In the genomic region with DNA sequence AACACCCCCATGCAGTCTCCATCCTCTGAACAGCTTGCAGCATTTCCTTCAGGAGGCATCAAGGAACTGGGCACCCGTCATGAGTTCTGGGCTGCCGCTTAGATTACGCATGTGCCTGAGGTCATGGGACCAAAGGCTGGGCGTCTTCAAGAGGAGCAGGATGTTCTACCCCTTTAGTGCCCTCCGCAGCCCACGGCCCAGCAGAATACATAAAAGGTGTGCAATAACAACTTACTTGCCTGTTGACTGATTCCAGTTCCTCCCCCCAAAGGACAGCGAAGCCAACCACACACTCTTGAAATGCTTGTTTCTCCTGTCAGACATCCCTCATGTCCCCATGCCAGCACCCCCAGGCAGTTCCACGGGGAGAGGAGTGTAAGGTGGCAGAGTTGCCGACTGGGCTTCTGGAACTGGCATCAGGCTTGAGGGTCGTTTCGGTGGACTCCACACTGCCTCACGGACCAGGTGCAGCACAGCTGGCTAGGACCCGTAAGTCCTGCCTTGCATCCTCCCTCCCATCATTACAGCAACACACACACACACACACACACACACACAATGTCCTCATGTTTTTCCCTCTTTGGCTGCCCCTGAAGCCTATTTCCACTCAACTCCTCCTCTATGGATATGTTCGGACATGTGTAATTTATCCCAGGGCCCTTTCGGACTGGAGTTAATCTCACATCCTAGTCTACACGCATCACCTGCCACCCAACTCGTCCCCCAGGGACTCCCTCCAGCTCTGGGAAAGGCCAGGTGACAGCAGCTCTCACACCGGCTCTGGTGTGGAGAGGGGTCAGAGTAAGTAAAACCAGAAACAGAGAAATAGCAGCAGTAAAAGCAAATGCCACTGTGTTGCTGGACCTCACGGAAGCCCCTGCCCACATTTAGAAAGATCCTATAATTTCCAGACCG, we compare ENCODE assay signal across 14 cellular contexts.
DNase-seq lines count a peak whose midpoint lies in the region; ATAC-seq, FAIRE-seq and TF ChIP-seq lines count a peak whose summit lies in the region.
"Had no signal": no experiment of that assay in that cellular context is flagged by ENCODE, and none has a peak within 500 bp of the region (broad histone marks: within the 10 kb centered on the region; RNA-seq: fewer than 3 reads in every experiment).

No MANE protein-coding gene starts in this region.

- no peaks in the 10 kb centered on the region for H3K9me3 Mint-ChIP-seq in activated CD4-positive, alpha-beta T cell treated with anti-CD3 and anti-CD28 coated beads, Interleukin-2, amount 10 ng/mL, durations not matched to agents 24 days and 14 days
- H3K9me3 Mint-ChIP-seq in type B pancreatic cell, result peaks cover 5% of the 10 kb centered on the region
- H3K9me3 Mint-ChIP-seq: activated CD4-positive, alpha-beta memory T cell treated with anti-CD3 and anti-CD28 coated beads, Interleukin-2, amount 10 ng/mL, durations not matched to agents 7 days and 5 days had no signal

- intact Hi-C loops in activated CD4-positive, alpha-beta T cell treated with anti-CD3 and anti-CD28 coated beads, Interleukin-2, amount 10 ng/mL, durations not matched to agents 24 days and 14 days (cut with micrococcal nuclease), result no loop called here
- intact Hi-C loops in posterior vena cava (cut with DNase I), result no loop called here

- H3K9me2 ChIP-seq in OCI-LY1 (ENCODE audit: low read depth, low read length), result no peaks in the 10 kb centered on the region

- no peak for TF ChIP-seq CTCF in OCI-LY1 (IDR thresholded peaks at IDR 0.05; ENCODE audit: low read length)
- no peak for TF ChIP-seq CTCF in keratinocyte (optimal IDR thresholded peaks at IDR 0.05 in 1 of 3, IDR thresholded peaks at IDR 0.05 in 1 of 3, conservative IDR thresholded peaks at IDR 0.05 in 1 of 3; ENCODE audit: extremely low read depth in 1 of 3, insufficient read depth in 2 of 3, low read length in 3 of 3)
- TF ChIP-seq CTCF in type B pancreatic cell (conservative IDR thresholded peaks at IDR 0.05), result no peak

- peak; percentile 41 for DNase-seq in activated CD4-positive, alpha-beta T cell treated with anti-CD3 and anti-CD28 coated beads, Interleukin-2, amount 10 ng/mL, durations not matched to agents 24 days and 14 days
- no peak for DNase-seq in activated CD4-positive, alpha-beta T cell treated with anti-CD3 and anti-CD28 coated beads for 4 hours
- DNase-seq in keratinocyte (ENCODE audit: low read depth, low spot score) (no peak), type B pancreatic cell (ENCODE audit: extremely low spot score, unreplicated experiment) (no peak), posterior vena cava (ENCODE audit: low spot score) (no peak), SKM-1 treated with dmso at 0.1 percent for 144 hours (lab: John Stamatoyannopoulos, UW; ENCODE audit: unreplicated experiment) (no peak)
- DNase-seq: activated CD4-positive, alpha-beta memory T cell treated with anti-CD3 and anti-CD28 coated beads, Interleukin-2, amount 10 ng/mL, durations not matched to agents 7 days and 5 days; activated effector memory CD4-positive, alpha-beta T cell treated with Interleukin-2 at 50 U/mL for 16 hours; Caco-2; GOT3 had no signal

- H3K4me2 ChIP-seq in OCI-LY1 (ENCODE audit: low read length) (peak overlapping the region; percentile 52), keratinocyte (ENCODE audit: control insufficient read depth, extremely low read depth, insufficient read depth, low read depth, low read length) (no peak overlapping the region)

- no peak overlapping the region for H3K4me3 Mint-ChIP-seq in activated CD4-positive, alpha-beta T cell treated with anti-CD3 and anti-CD28 coated beads, Interleukin-2, amount 10 ng/mL, durations not matched to agents 24 days and 14 days
- H3K4me3 Mint-ChIP-seq in type B pancreatic cell, result no peak overlapping the region
- H3K4me3 Mint-ChIP-seq: activated CD4-positive, alpha-beta memory T cell treated with anti-CD3 and anti-CD28 coated beads, Interleukin-2, amount 10 ng/mL, durations not matched to agents 7 days and 5 days had no signal

- H2AFZ ChIP-seq in OCI-LY1 (ENCODE audit: low read length) (no peak overlapping the region), keratinocyte (ENCODE audit: control insufficient read depth, low read length) (no peak overlapping the region)

- no peak overlapping the region for H3K27ac Mint-ChIP-seq in activated CD4-positive, alpha-beta T cell treated with anti-CD3 and anti-CD28 coated beads, Interleukin-2, amount 10 ng/mL, durations not matched to agents 24 days and 14 days
- peak overlapping the region; percentile 53 for H3K27ac Mint-ChIP-seq in type B pancreatic cell
- H3K27ac Mint-ChIP-seq: activated CD4-positive, alpha-beta memory T cell treated with anti-CD3 and anti-CD28 coated beads, Interleukin-2, amount 10 ng/mL, durations not matched to agents 7 days and 5 days had no signal

- peak; percentile 52 for FAIRE-seq in keratinocyte (lab: Jason Lieb, UNC)
- FAIRE-seq: endometrium had no signal

- H3K27me3 ChIP-seq in OCI-LY1 (ENCODE audit: insufficient read depth, low read length) (no peaks in the 10 kb centered on the region), keratinocyte (ENCODE audit: control insufficient read depth, extremely low read depth, insufficient read depth, low read length) (no peaks in the 10 kb centered on the region)
- H3K27me3 ChIP-seq: tibial nerve had no signal

- no peaks in the 10 kb centered on the region for H3K36me3 Mint-ChIP-seq in activated CD4-positive, alpha-beta T cell treated with anti-CD3 and anti-CD28 coated beads, Interleukin-2, amount 10 ng/mL, durations not matched to agents 24 days and 14 days (ENCODE audit: low read depth)
- H3K36me3 Mint-ChIP-seq in type B pancreatic cell, result no peaks in the 10 kb centered on the region

- H3K4me1 ChIP-seq in OCI-LY1 (ENCODE audit: insufficient read depth, low read length, severe bottlenecking) (peaks cover 65% of the 10 kb centered on the region), keratinocyte (ENCODE audit: control insufficient read depth, extremely low read depth, insufficient read depth, low read length) (peaks cover 27% of the 10 kb centered on the region)
- H3K4me1 ChIP-seq: Caco-2 had no signal

- H3K4me3 ChIP-seq in OCI-LY1 (ENCODE audit: low read depth, low read length, poor library complexity, severe bottlenecking), result peak overlapping the region; percentile 31
- H3K4me3 ChIP-seq in keratinocyte (ENCODE audit: control insufficient read depth in 2 of 3, extremely low read depth in 1 of 3, insufficient read depth in 2 of 3, low read depth in 1 of 3, low read length in 3 of 3), result no peak overlapping the region
- H3K4me3 ChIP-seq: tibial nerve had no signal

- H3K36me3 ChIP-seq in OCI-LY1 (ENCODE audit: insufficient read depth, low read length) (no peaks in the 10 kb centered on the region), keratinocyte (ENCODE audit: control insufficient read depth in 2 of 2, extremely low read depth in 1 of 2, insufficient read depth in 2 of 2, low read length in 2 of 2) (no peaks in the 10 kb centered on the region)
- H3K36me3 ChIP-seq: tibial nerve had no signal

- H3K27ac ChIP-seq in OCI-LY1 (ENCODE audit: low read depth, low read length, poor library complexity, severe bottlenecking) (peak overlapping the region; percentile 97), keratinocyte (ENCODE audit: control insufficient read depth, insufficient read depth, low read length) (no peak overlapping the region)

- H4K20me1 ChIP-seq in OCI-LY1 (ENCODE audit: insufficient read depth, low read length) (no peaks in the 10 kb centered on the region), keratinocyte (ENCODE audit: control insufficient read depth, extremely low read depth, insufficient read depth, low read length) (no peaks in the 10 kb centered on the region)

- no peaks in the 10 kb centered on the region for H3K9me3 ChIP-seq in OCI-LY1 (ENCODE audit: low read length)
- H3K9me3 ChIP-seq in keratinocyte (ENCODE audit: control insufficient read depth, low read depth, low read length), result no peaks in the 10 kb centered on the region
- H3K9me3 ChIP-seq: Caco-2, tibial nerve had no signal

- peaks cover 10% of the 10 kb centered on the region for H3K4me1 Mint-ChIP-seq in activated CD4-positive, alpha-beta T cell treated with anti-CD3 and anti-CD28 coated beads, Interleukin-2, amount 10 ng/mL, durations not matched to agents 24 days and 14 days
- peaks cover 23% of the 10 kb centered on the region for H3K4me1 Mint-ChIP-seq in type B pancreatic cell (ENCODE audit: unreplicated experiment)

- H3K9me1 ChIP-seq in keratinocyte (ENCODE audit: control insufficient read depth, extremely low read depth, insufficient read depth, low read length), result no peaks in the 10 kb centered on the region

- dilution Hi-C loops in keratinocyte (cut with MboI; ENCODE audit: extremely low pct_ligation_motif_present, low sequenced_read_pairs), result no loop called here

- H3K27me3 Mint-ChIP-seq in activated CD4-positive, alpha-beta T cell treated with anti-CD3 and anti-CD28 coated beads, Interleukin-2, amount 10 ng/mL, durations not matched to agents 24 days and 14 days, result no peaks in the 10 kb centered on the region
- peaks cover 5% of the 10 kb centered on the region for H3K27me3 Mint-ChIP-seq in type B pancreatic cell

- H3K79me2 ChIP-seq in OCI-LY1 (ENCODE audit: insufficient read depth, low read length) (no peaks in the 10 kb centered on the region), keratinocyte (ENCODE audit: control insufficient read depth, insufficient read depth, low read length) (no peaks in the 10 kb centered on the region)

- ATAC-seq in GM21723 (IDR thresholded peaks at IDR 0.05; ENCODE audit: unreplicated experiment), result no peak

- H3K9ac ChIP-seq in OCI-LY1 (ENCODE audit: low read length) (peak overlapping the region; percentile 53), keratinocyte (ENCODE audit: control insufficient read depth, extremely low read depth, insufficient read depth, low read length) (no peak overlapping the region)

- H3F3A ChIP-seq in OCI-LY1 (ENCODE audit: insufficient read depth, low read length), result no peaks in the 10 kb centered on the region
